Comparison of ENCODE assay signal across 8 cellular contexts in the genomic region with DNA sequence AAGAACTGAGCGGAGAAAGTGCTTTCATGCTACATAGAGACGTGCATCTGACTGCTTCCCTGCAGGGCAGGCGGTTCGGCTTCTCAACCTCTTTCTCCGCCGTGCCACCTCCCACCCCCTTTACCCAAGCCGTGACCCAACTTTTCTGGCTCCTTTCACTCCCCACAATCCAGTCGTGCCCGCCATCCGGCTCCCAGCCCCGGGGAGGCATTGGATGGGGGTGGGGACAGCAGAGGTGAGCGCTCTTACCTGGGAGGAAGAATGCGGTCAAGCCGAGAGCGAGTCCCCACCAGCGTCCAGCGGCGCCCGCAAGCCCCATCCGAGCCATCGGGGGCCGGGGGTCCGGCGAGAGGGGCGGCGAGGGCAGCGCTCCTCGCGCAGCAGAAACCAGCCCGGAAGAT. TPM values are rescaled to one million over a fixed set of nuclear protein-coding genes. Genes with fewer than 3 reads are reported as not detected.
DNase-seq lines count a peak whose midpoint lies in the region; ATAC-seq and TF ChIP-seq lines count a peak whose summit lies in the region.

No MANE protein-coding gene starts in this region.

- H3K4me1 ChIP-seq in CD8-positive, alpha-beta T cell (ENCODE audit: insufficient read depth, low read length): peaks cover 20% of the 10 kb centered on the region
- peaks cover 7 to 18% of the 10 kb centered on the region in 2 donors for H3K4me1 ChIP-seq in ascending aorta
- peaks cover 16 to 30% of the 10 kb centered on the region in 2 donors for H3K4me1 ChIP-seq in left lung
- peaks cover 19 to 27% of the 10 kb centered on the region in 2 donors for H3K4me1 ChIP-seq in thyroid gland

- H3K36me3 Mint-ChIP-seq in CD8-positive, alpha-beta T cell: peaks cover 2% of the 10 kb centered on the region

- intact Hi-C loops in CD8-positive, alpha-beta T cell (cut with DNase I, micrococcal nuclease): loop anchor here (5.0 to 10.0 kb wide), 5 partner anchors 246 to 484 kb away; partner anchors contain the start of genes USP2 (in 2 of the 2) and OAF (in 1 of the 2)
- intact Hi-C loops in ascending aorta (cut with DNase I): loop anchor here (2.0 to 10.0 kb wide), 6 partner anchors 61 to 574 kb away; partner anchors contain the start of gene USP2
- intact Hi-C loops in left lung (cut with DNase I): loop anchor here in 1 of 2 donors (5.0 kb wide), 1 partner anchor 246 kb away; no protein-coding TSS in a partner anchor
- intact Hi-C loops in thyroid gland (cut with DNase I): loop anchor here (5.0 kb wide), 2 partner anchors 61 to 246 kb away; no protein-coding TSS in a partner anchor

- ATAC-seq in CD8-positive, alpha-beta T cell: no peak
- ATAC-seq in HG02852 (IDR thresholded peaks at IDR 0.05; ENCODE audit: unreplicated experiment): peak; percentile 1
- ATAC-seq in left lung: peak; percentile 7

- CTCF ChIA-PET in CD8-positive, alpha-beta T cell (lab: Charles Lee): interaction anchor here (0.9 to 3.1 kb wide), 7 partner anchors 20 to 380 kb away, joined by 3 to 32 read pairs (median 4); no protein-coding TSS in a partner anchor

- POLR2A ChIA-PET in CD8-positive, alpha-beta T cell (lab: Charles Lee): no interaction called here

- TF ChIP-seq CTCF in CD8-positive, alpha-beta T cell (IDR thresholded peaks at IDR 0.05): no peak
- TF ChIP-seq CTCF in ascending aorta (IDR thresholded peaks at IDR 0.05): no peak
- TF ChIP-seq CTCF in left lung (IDR thresholded peaks at IDR 0.05): no peak
- TF ChIP-seq CTCF in thyroid gland (IDR thresholded peaks at IDR 0.05): no peak

- H3K4me3 Mint-ChIP-seq in CD8-positive, alpha-beta T cell: peak overlapping the region; percentile 94

- DNase-seq in CD8-positive, alpha-beta T cell: peak in 2 of 7 experiments; percentile 12 to 14
- DNase-seq in ascending aorta (ENCODE audit: low spot score in 2 of 2) (no peak), left lung (peak in 1 of 2 donors; percentile 83), thyroid gland (peak; percentile 38 to 43), C1 segment of cervical spinal cord (lab: John Stamatoyannopoulos, UW) (no peak), GM19240 (ENCODE audit: insufficient read length, low spot score) (no peak)
- DNase-seq in effector CD8-positive, alpha-beta T cell (lab: John Stamatoyannopoulos, UW): no peak

- H3K27me3 ChIP-seq in CD8-positive, alpha-beta T cell (ENCODE audit: insufficient read depth, low read length): peaks cover 9% of the 10 kb centered on the region
- no peaks in the 10 kb centered on the region for H3K27me3 ChIP-seq in ascending aorta
- peaks cover 0 to 13% of the 10 kb centered on the region in 2 donors for H3K27me3 ChIP-seq in left lung
- H3K27me3 ChIP-seq in thyroid gland: no peaks in the 10 kb centered on the region

- H3K27ac Mint-ChIP-seq in CD8-positive, alpha-beta T cell: peak overlapping the region; percentile 86

- peak overlapping the region; percentile 59 for H3K4me3 ChIP-seq in CD8-positive, alpha-beta T cell (ENCODE audit: low read depth, low read length)
- H3K4me3 ChIP-seq in ascending aorta (peak overlapping the region; percentile 59 to 94), left lung (peak overlapping the region; percentile 69 to 78), thyroid gland (replicated peaks in 1 of 3) (peak overlapping the region; percentile 35 to 87 (median 66))

- no peaks in the 10 kb centered on the region for H3K9me3 Mint-ChIP-seq in CD8-positive, alpha-beta T cell

- H3K4me1 Mint-ChIP-seq in CD8-positive, alpha-beta T cell (ENCODE audit: low read depth): peaks cover 19% of the 10 kb centered on the region

- no peaks in the 10 kb centered on the region for H3K36me3 ChIP-seq in CD8-positive, alpha-beta T cell (ENCODE audit: insufficient read depth, low read length)
- no peaks in the 10 kb centered on the region for H3K36me3 ChIP-seq in ascending aorta
- H3K36me3 ChIP-seq in left lung: no peaks in the 10 kb centered on the region
- no peaks in the 10 kb centered on the region for H3K36me3 ChIP-seq in thyroid gland

- H3K27me3 Mint-ChIP-seq in CD8-positive, alpha-beta T cell (ENCODE audit: low read depth): peaks cover 12% of the 10 kb centered on the region

- no peaks in the 10 kb centered on the region for H3K9me3 ChIP-seq in CD8-positive, alpha-beta T cell (ENCODE audit: low read length)
- no peaks in the 10 kb centered on the region for H3K9me3 ChIP-seq in ascending aorta
- H3K9me3 ChIP-seq in left lung: no peaks in the 10 kb centered on the region
- H3K9me3 ChIP-seq in thyroid gland: no peaks in the 10 kb centered on the region

- H3K27ac ChIP-seq in CD8-positive, alpha-beta T cell (ENCODE audit: low read depth, low read length): no peak overlapping the region
- H3K27ac ChIP-seq in ascending aorta (peak overlapping the region; percentile 83 to 89), left lung (peak overlapping the region; percentile 78 to 84), thyroid gland (peak overlapping the region in 2 of 3 donors; percentile 69 to 89)

- no peak for TF ChIP-seq POLR2A in thyroid gland (IDR thresholded peaks at IDR 0.05)

- WGBS in thyroid gland, 2 donors: 1% methylated on average over 11 to 14 of the region's 30 CpGs

RNA-seq across cellular contexts. Expression of gene NECTIN1, which starts 0.8 kb away (rescaled TPM):
- 1 to 10 TPM; 6.4 to 6.9 TPM for total RNA-seq in CD8-positive, alpha-beta T cell
- total RNA-seq in ascending aorta (1.6 TPM), left lung (10 to 100 TPM; 13.0 to 13.8 TPM), thyroid gland (1 to 10 TPM in 3 of 4 donors, under 1 TPM in 1; 0.94 to 5.3 (median 2.3) TPM)

Comparison
In these comparisons a context has a peak if more than half of its experiments do, and no peak if none do; other contexts are left out.
1. DNase-seq: peak in thyroid gland (2 of 2); none in ascending aorta (0 of 2), C1 segment of cervical spinal cord (0 of 14), GM19240 (single experiment) and effector CD8-positive, alpha-beta T cell (single experiment).
2. Peak in every context shown above with its lines, with median percentiles within 50 percentile points of each other: H3K4me3 ChIP-seq.